Comparison of ENCODE assay signal across 1 cellular context in genomic region chr2:241639385-241639784, GRCh38.
TF ChIP-seq lines count a peak whose summit lies in the region.

No MANE protein-coding gene starts in this region.

TF ChIP-seq in HepG2, 621 proteins besides CTCF, POLR2A, EP300 and RAD21:
- 0 out of 2 replicates have a peak, but pooled peaks have one; percentile 7 for TF ChIP-seq MZF1 (CRISPR knock-in tag; IDR thresholded peaks at IDR 0.05; ENCODE audit: borderline replicate concordance)
- TF ChIP-seq HOXA3 (CRISPR knock-in tag; IDR thresholded peaks at IDR 0.05), result no peak
- peak; percentile 24; the same call in 1 of the 2 replicates for TF ChIP-seq ZNF687 (CRISPR knock-in tag; IDR thresholded peaks at IDR 0.05)
